In genomic region chr16:3328643-3329042, GRCh38 we compare ENCODE assay signal across 26 cellular contexts. TPM values are rescaled to one million over a fixed set of nuclear protein-coding genes. Genes with fewer than 3 reads are reported as not detected.
"Had no signal": no experiment of that assay in that cellular context is flagged by ENCODE, and none has a peak within 500 bp of the region (broad histone marks: within the 10 kb centered on the region; RNA-seq: fewer than 3 reads in every experiment).

No MANE protein-coding gene starts in this region.

- H3K27ac ChIP-seq: dorsolateral prefrontal cortex, esophagus muscularis mucosa, gastrocnemius medialis, parathyroid adenoma, psoas muscle, testis, tibial nerve had no signal

- H3K4me3 ChIP-seq: dorsolateral prefrontal cortex, esophagus muscularis mucosa, gastrocnemius medialis, psoas muscle, testis, tibial nerve had no signal

- H3K9me3 ChIP-seq: testis had no signal

- H3K27me3 ChIP-seq: dorsolateral prefrontal cortex, esophagus muscularis mucosa, gastrocnemius medialis, testis, tibial nerve had no signal

- ATAC-seq: gastrocnemius medialis; left ventricle myocardium superior; naive thymus-derived CD4-positive, alpha-beta T cell; psoas muscle; sciatic nerve; stimulated activated naive B cell treated with anti-CD40 and anti-IgM and Interleukin-4, amounts not matched to agents 10 μg/mL and 1 μg/mL and 100 μg/mL, for 72 hours; stimulated activated naive CD8-positive, alpha-beta T cell treated with anti-CD3 and anti-CD28 coated beads, Interleukin-15, amount 100 ng/mL, for 72 hours had no signal

- H3K9ac ChIP-seq: parathyroid adenoma had no signal

- H3K36me3 ChIP-seq: esophagus muscularis mucosa, gastrocnemius medialis had no signal

- DNase-seq: cortex of kidney; dorsolateral prefrontal cortex; effector memory CD4-positive, alpha-beta T cell; gastrocnemius medialis; immature natural killer cell; left ventricle myocardium superior; mesendoderm; naive thymus-derived CD4-positive, alpha-beta T cell; nephron progenitor cell; psoas muscle; retina; stimulated activated CD4-positive, alpha-beta T cell treated with anti-CD3 and anti-CD28 coated beads, Interleukin-2, amount 100 ng/mL, for 24 hours; stimulated activated CD4-positive, alpha-beta T cell treated with anti-CD3 and anti-CD28 coated beads, Interleukin-4, amount 100 ng/mL, for 4 hours; stimulated activated naive B cell treated with anti-CD40 and anti-IgM and Interleukin-4, amounts not matched to agents 10 μg/mL and 1 μg/mL and 100 μg/mL, for 72 hours; stimulated activated naive CD8-positive, alpha-beta T cell treated with anti-CD3 and anti-CD28 coated beads, Interleukin-15, amount 100 ng/mL, for 72 hours; testis had no signal

- H3K4me1 ChIP-seq: esophagus muscularis mucosa, gastrocnemius medialis, parathyroid adenoma, psoas muscle, testis, tibial nerve had no signal

RNA-seq across cellular contexts. Expression of gene OR2C1, which starts 27.0 kb away (rescaled TPM):
- total RNA-seq: chondrocyte, esophagus muscularis mucosa, fibroblast of villous mesenchyme, gastrocnemius medialis, left ventricle myocardium superior, lung microvascular endothelial cell, omental fat pad, psoas muscle, skeletal muscle tissue, ureter had no signal
- polyA plus RNA-seq: psoas muscle had no signal
